ENCODE assay signal across 27 cellular contexts in the genomic region with DNA sequence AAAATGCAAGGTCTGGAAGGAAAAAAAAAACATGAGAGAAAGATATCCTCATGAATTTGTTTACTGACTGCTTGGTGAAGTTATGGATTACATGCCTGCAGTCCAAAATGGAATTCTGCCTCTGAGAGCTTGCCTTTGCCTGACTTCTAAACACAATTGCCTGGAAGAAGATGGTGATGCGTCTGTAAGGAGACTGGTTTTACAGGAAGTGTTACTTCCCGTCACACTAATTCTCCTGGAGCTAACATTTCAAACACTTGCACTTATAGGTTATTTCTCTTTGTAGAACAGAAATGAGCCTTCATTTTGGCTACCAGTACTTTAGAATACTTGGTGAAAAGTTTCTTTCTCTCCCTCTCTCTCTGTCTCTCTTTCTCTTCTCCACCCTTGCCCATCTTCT.
"Had no signal": no experiment of that assay in that cellular context is flagged by ENCODE, and none has a peak within 500 bp of the region (broad histone marks: within the 10 kb centered on the region; RNA-seq: fewer than 3 reads in every experiment).

No MANE protein-coding gene starts in this region.

- H3K9me3 ChIP-seq: adrenal gland had no signal

- ATAC-seq: activated naive CD4-positive, alpha-beta T cell treated with anti-CD3 and anti-CD28 coated beads, Interleukin-2, amount 50 U/mL, for 72 hours; activated T-cell treated with anti-CD3 and anti-CD28 coated beads, Interleukin-2, amount 50 U/mL, for 4 hours had no signal

- H3K27ac ChIP-seq: adrenal gland, KMS-11 had no signal

- H3K9ac ChIP-seq: KMS-11 had no signal

- H3K4me2 ChIP-seq: KMS-11 had no signal

- H3K4me3 ChIP-seq: adrenal gland had no signal

- H3K36me3 ChIP-seq: adrenal gland had no signal

- DNase-seq: activated CD4-positive, alpha-beta memory T cell treated with anti-CD3 and anti-CD28 coated beads for 36 hours; activated CD4-positive, alpha-beta T cell treated with anti-CD3 and anti-CD28 coated beads, Interleukin-2, amount 10 ng/mL, durations not matched to agents 7 days and 5 days; activated CD8-positive, alpha-beta memory T cell treated with anti-CD3 and anti-CD28 coated beads, Interleukin-2, amount 50 U/mL, for 4 hours; activated gamma-delta T cell treated with Interleukin-2 at 50 U/mL for 16 hours; activated naive CD4-positive, alpha-beta T cell treated with anti-CD3 and anti-CD28 coated beads for 36 hours; activated T-cell treated with anti-CD3 and anti-CD28 coated beads for 4 hours; activated T-cell treated with anti-CD3 and anti-CD28 coated beads, Interleukin-2, amount 50 U/mL, for 4 hours; adrenal gland; central memory CD4-positive, alpha-beta T cell; NCI-H1092 treated with DMSO at 0.1 percent for 48 hours; NCI-H1417; NCI-H146; NCI-H187; NCI-H2029 treated with DMSO at 0.1 percent for 48 hours; NCI-H2107; NCI-H2171; NCI-H510A; NCI-H526; NCI-H748 treated with DMSO at 0.1 percent for 48 hours; NK-92 treated with Interleukin-12 subunit alpha and Interleukin-12 subunit beta, amount 100 ng/mL, for 24 hours; Right ventricle myocardium superior; SW 1271; T-helper 1 cell; T-helper 2 cell; T-helper 9 cell had no signal

- H3K27me3 ChIP-seq: adrenal gland had no signal
